ENCODE assay signal across 1 cellular context in the genomic region with DNA sequence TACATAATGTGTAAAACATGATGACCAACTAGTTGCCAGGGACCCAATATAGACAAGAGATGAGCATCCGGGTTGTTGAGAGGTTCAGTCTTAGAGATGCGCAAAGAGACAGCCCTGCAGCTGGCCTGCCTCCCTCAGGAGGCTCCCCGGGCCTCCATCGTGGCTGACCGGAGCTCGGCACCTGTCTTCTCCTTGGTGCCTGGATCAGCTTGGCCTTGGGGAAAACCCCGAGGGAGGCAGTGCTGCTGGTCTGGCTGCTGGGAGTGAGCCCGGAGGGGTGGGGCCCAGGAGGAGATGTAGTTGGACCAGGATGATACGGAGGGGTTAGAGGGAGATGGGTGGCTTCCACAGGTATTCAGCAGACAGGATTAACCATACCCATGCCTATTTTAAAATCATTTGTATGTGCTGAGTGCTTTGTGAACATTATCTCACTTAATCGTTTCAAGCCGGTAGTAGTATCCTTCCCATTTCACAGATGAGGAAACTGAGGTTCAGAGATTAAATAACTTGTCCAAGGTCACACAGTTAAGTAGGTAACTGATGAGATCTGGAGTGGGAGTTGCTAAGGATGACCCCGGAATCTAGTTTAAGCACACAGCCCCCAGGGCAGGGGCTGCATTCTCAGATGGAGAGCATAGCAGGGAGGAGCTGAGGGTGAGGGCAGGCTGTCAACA.
TF ChIP-seq lines count a peak whose summit lies in the region.

No MANE protein-coding gene starts in this region.

TF ChIP-seq in SK-N-SH treated with all-trans-retinoic acid at 6 μM for 48 hours, 23 proteins besides CTCF, POLR2A, EP300 and RAD21 (continued from another document):
- TF ChIP-seq, protein P1, sequence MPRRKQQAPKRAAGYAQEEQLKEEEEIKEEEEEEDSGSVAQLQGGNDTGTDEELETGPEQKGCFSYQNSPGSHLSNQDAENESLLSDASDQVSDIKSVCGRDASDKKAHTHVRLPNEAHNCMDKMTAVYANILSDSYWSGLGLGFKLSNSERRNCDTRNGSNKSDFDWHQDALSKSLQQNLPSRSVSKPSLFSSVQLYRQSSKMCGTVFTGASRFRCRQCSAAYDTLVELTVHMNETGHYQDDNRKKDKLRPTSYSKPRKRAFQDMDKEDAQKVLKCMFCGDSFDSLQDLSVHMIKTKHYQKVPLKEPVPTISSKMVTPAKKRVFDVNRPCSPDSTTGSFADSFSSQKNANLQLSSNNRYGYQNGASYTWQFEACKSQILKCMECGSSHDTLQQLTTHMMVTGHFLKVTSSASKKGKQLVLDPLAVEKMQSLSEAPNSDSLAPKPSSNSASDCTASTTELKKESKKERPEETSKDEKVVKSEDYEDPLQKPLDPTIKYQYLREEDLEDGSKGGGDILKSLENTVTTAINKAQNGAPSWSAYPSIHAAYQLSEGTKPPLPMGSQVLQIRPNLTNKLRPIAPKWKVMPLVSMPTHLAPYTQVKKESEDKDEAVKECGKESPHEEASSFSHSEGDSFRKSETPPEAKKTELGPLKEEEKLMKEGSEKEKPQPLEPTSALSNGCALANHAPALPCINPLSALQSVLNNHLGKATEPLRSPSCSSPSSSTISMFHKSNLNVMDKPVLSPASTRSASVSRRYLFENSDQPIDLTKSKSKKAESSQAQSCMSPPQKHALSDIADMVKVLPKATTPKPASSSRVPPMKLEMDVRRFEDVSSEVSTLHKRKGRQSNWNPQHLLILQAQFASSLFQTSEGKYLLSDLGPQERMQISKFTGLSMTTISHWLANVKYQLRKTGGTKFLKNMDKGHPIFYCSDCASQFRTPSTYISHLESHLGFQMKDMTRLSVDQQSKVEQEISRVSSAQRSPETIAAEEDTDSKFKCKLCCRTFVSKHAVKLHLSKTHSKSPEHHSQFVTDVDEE (CRISPR knock-in tag; IDR thresholded peaks at IDR 0.05), result no peak
- TF ChIP-seq GLIS3 (CRISPR knock-in tag; IDR thresholded peaks at IDR 0.05), result no peak
- TF ChIP-seq PPARA (CRISPR knock-in tag; IDR thresholded peaks at IDR 0.05; ENCODE audit: borderline replicate concordance), result no peak
- no peak for TF ChIP-seq ESRRG (CRISPR knock-in tag; IDR thresholded peaks at IDR 0.05)
- TF ChIP-seq TCF4 (CRISPR knock-in tag; IDR thresholded peaks at IDR 0.05; ENCODE audit: borderline replicate concordance), result no peak
- no peak for TF ChIP-seq BACH2 (CRISPR knock-in tag; IDR thresholded peaks at IDR 0.05; ENCODE audit: borderline replicate concordance)
- TF ChIP-seq, protein P2, sequence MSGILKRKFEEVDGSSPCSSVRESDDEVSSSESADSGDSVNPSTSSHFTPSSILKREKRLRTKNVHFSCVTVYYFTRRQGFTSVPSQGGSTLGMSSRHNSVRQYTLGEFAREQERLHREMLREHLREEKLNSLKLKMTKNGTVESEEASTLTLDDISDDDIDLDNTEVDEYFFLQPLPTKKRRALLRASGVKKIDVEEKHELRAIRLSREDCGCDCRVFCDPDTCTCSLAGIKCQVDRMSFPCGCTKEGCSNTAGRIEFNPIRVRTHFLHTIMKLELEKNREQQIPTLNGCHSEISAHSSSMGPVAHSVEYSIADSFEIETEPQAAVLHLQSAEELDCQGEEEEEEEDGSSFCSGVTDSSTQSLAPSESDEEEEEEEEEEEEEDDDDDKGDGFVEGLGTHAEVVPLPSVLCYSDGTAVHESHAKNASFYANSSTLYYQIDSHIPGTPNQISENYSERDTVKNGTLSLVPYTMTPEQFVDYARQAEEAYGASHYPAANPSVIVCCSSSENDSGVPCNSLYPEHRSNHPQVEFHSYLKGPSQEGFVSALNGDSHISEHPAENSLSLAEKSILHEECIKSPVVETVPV (CRISPR knock-in tag; IDR thresholded peaks at IDR 0.05), result no peak
- TF ChIP-seq ISL1 (CRISPR knock-in tag; IDR thresholded peaks at IDR 0.05), result no peak
- no peak for TF ChIP-seq ARNTL (CRISPR knock-in tag; IDR thresholded peaks at IDR 0.05; ENCODE audit: borderline replicate concordance, low read depth)
- TF ChIP-seq ZNF70 (CRISPR knock-in tag; IDR thresholded peaks at IDR 0.05), result no peak
- TF ChIP-seq, protein P3, sequence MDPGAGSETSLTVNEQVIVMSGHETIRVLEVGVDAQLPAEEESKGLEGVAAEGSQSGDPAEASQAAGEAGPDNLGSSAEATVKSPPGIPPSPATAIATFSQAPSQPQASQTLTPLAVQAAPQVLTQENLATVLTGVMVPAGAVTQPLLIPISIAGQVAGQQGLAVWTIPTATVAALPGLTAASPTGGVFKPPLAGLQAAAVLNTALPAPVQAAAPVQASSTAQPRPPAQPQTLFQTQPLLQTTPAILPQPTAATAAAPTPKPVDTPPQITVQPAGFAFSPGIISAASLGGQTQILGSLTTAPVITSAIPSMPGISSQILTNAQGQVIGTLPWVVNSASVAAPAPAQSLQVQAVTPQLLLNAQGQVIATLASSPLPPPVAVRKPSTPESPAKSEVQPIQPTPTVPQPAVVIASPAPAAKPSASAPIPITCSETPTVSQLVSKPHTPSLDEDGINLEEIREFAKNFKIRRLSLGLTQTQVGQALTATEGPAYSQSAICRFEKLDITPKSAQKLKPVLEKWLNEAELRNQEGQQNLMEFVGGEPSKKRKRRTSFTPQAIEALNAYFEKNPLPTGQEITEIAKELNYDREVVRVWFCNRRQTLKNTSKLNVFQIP (CRISPR knock-in tag; IDR thresholded peaks at IDR 0.05; ENCODE audit: borderline replicate concordance, low read depth), result no peak
- no peak for TF ChIP-seq RARB (CRISPR knock-in tag; IDR thresholded peaks at IDR 0.05)
TF ChIP-seq in SK-N-SH treated with all-trans-retinoic acid at 6 μM for 48 hours: peak in this region for 0.
